24 cellular contexts compared by ENCODE assay signal in genomic region chr9:120697448-120697847, GRCh38. TPM values are rescaled to one million over a fixed set of nuclear protein-coding genes. Genes with fewer than 3 reads are reported as not detected.
DNase-seq lines count a peak whose midpoint lies in the region; ATAC-seq and TF ChIP-seq lines count a peak whose summit lies in the region.
"Had no signal": no experiment of that assay in that cellular context is flagged by ENCODE, and none has a peak within 500 bp of the region (broad histone marks: within the 10 kb centered on the region; RNA-seq: fewer than 3 reads in every experiment).

No MANE protein-coding gene starts in this region.

- H2BK12ac ChIP-seq in mesenchymal stem cell (ENCODE audit: low read length in 2 of 2), result no peak overlapping the region

- H2AFZ ChIP-seq in IMR-90 (replicated peaks; ENCODE audit: low read length, poor library complexity) (no peak overlapping the region), mesenchymal stem cell (ENCODE audit: low read depth, low read length) (no peak overlapping the region)

- no peaks in the 10 kb centered on the region for H3K9me3 Mint-ChIP-seq in brain
- H3K9me3 Mint-ChIP-seq: CD4-positive, alpha-beta T cell had no signal

- no peak for TF ChIP-seq RAD21 in IMR-90 (IDR thresholded peaks at IDR 0.05; ENCODE audit: low read length)

- H2BK15ac ChIP-seq in IMR-90 (ENCODE audit: low read depth, low read length) (no peak overlapping the region; the same call in 2 of the 3 replicates), mesenchymal stem cell (ENCODE audit: low read depth, poor library complexity, severe bottlenecking) (no peak overlapping the region)

- peaks cover 63% of the 10 kb centered on the region for H3K4me1 Mint-ChIP-seq in brain

- 0 out of 2 replicates have a peak overlapping the region, but pooled peaks have one; percentile 0 for H2AK5ac ChIP-seq in IMR-90 (ENCODE audit: low read depth, low read length)
- H2AK5ac ChIP-seq in mesenchymal stem cell (ENCODE audit: low read length, severe bottlenecking), result peak overlapping the region; percentile 78

- intact Hi-C loops in IMR-90 (cut with micrococcal nuclease), result no loop called here

- H3K27me3 Mint-ChIP-seq in brain, result no peaks in the 10 kb centered on the region
- H3K27me3 Mint-ChIP-seq: CD4-positive, alpha-beta T cell had no signal

- H3K18ac ChIP-seq in IMR-90 (ENCODE audit: low read depth, low read length) (no peak overlapping the region; the same call in 1 of the 2 replicates), mesenchymal stem cell (ENCODE audit: low read depth in 1 of 2, low read length in 2 of 2) (no peak overlapping the region)

- H3K79me1 ChIP-seq in IMR-90 (ENCODE audit: low read depth in 1 of 2, low read length in 2 of 2) (peaks cover 7 to 42% of the 10 kb centered on the region in 2 experiments), mesenchymal stem cell (replicated peaks; ENCODE audit: low read length, poor library complexity, severe bottlenecking) (no peaks in the 10 kb centered on the region)

- no TSS peak for BruUV-seq in IMR-90 (replicated peaks; lab: Mats Ljungman, UMichigan)

- POLR2A ChIA-PET in IMR-90 (lab: Charles Lee; ENCODE audit: unreplicated experiment), result no interaction called here

- H3K4ac ChIP-seq in IMR-90 (ENCODE audit: low read depth, low read length) (peak overlapping the region; percentile 1; the same call in 1 of the 2 replicates), mesenchymal stem cell (ENCODE audit: low read depth in 1 of 2, low read length in 2 of 2) (no peak overlapping the region)

- H4K20me1 ChIP-seq in IMR-90 (ENCODE audit: insufficient read depth, low read length), result no peaks in the 10 kb centered on the region; the same call in 1 of the 2 replicates

- peaks cover 6% of the 10 kb centered on the region for H3K9me1 ChIP-seq in IMR-90 (ENCODE audit: insufficient read depth, low read length)

- peak overlapping the region; percentile 59; the same call in 1 of the 2 replicates for H2BK120ac ChIP-seq in IMR-90 (ENCODE audit: low read depth, low read length)
- no peak overlapping the region for H2BK120ac ChIP-seq in mesenchymal stem cell (ENCODE audit: low read depth, low read length)

- H4K5ac ChIP-seq in IMR-90 (ENCODE audit: low read depth, low read length), result no peak overlapping the region

- peak overlapping the region in 2 of 5 experiments; percentile 1 to 6 for H3K4me3 Mint-ChIP-seq in brain
- H3K4me3 Mint-ChIP-seq: CD4-positive, alpha-beta T cell had no signal

- no peak for ATAC-seq in IMR-90 (ENCODE audit: low read depth)
- no peak for ATAC-seq in GM19452 (IDR thresholded peaks at IDR 0.05; ENCODE audit: unreplicated experiment)
- ATAC-seq: HepG2, Right ventricle myocardium inferior had no signal

- peaks cover 15% of the 10 kb centered on the region for H3K4me1 ChIP-seq in IMR-90 (ENCODE audit: control insufficient read depth, insufficient read depth, low read length)
- peaks cover 9% of the 10 kb centered on the region for H3K4me1 ChIP-seq in mesenchymal stem cell (ENCODE audit: control insufficient read depth, insufficient read depth, low read depth, low read length)

- H3K4me3 ChIP-seq in IMR-90 (ENCODE audit: insufficient read depth, low read depth, low read length) (no peak overlapping the region), mesenchymal stem cell (ENCODE audit: insufficient read depth in 1 of 2, low read depth in 1 of 2, low read length in 2 of 2) (no peak overlapping the region)
- H3K4me3 ChIP-seq: SJSA1 had no signal

- H2AK9ac ChIP-seq in IMR-90 (replicated peaks; ENCODE audit: low read depth, low read length, poor library complexity), result no peak overlapping the region

- H3K27ac ChIP-seq in IMR-90 (ENCODE audit: insufficient read depth, low read length) (peak overlapping the region; percentile 24; the same call in 1 of the 2 replicates), mesenchymal stem cell (ENCODE audit: low read length, poor library complexity, severe bottlenecking) (peak overlapping the region; percentile 85)
- H3K27ac ChIP-seq: HL-60, SJSA1 had no signal

- no peak overlapping the region; the same call in 1 of the 2 replicates for H3K14ac ChIP-seq in IMR-90 (replicated peaks; ENCODE audit: low read depth, low read length)
- no peak overlapping the region for H3K14ac ChIP-seq in mesenchymal stem cell (ENCODE audit: low read length in 2 of 2)

- H3K27me3 ChIP-seq in IMR-90 (ENCODE audit: control insufficient read depth, insufficient read depth, low read length), result no peaks in the 10 kb centered on the region
- H3K27me3 ChIP-seq in mesenchymal stem cell (ENCODE audit: control insufficient read depth in 1 of 2, insufficient read depth in 1 of 2, low read length in 2 of 2), result no peaks in the 10 kb centered on the region
- H3K27me3 ChIP-seq: BE2C, SJSA1 had no signal

- H3K23ac ChIP-seq in IMR-90 (ENCODE audit: low read depth, low read length) (0 out of 2 replicates have a peak overlapping the region, but pooled peaks have one; percentile 76), mesenchymal stem cell (ENCODE audit: low read length in 2 of 2) (no peak overlapping the region)

- peaks cover 7% of the 10 kb centered on the region for H3K36me3 Mint-ChIP-seq in brain

- CTCF ChIA-PET in IMR-90 (lab: Yijun Ruan, JAX), result interaction anchor here (0.6 to 1.6 kb wide), 2 partner anchors 9 to 33 kb away, joined by 4 to 5 read pairs; no protein-coding TSS in a partner anchor

- H3K9me3 ChIP-seq in IMR-90 (ENCODE audit: control insufficient read depth, insufficient read depth, low read length) (no peaks in the 10 kb centered on the region), mesenchymal stem cell (ENCODE audit: control insufficient read depth, low read length) (no peaks in the 10 kb centered on the region)
- H3K9me3 ChIP-seq: BE2C, Caco-2, SJSA1 had no signal

- TF ChIP-seq CTCF in IMR-90 (conservative IDR thresholded peaks at IDR 0.05; ENCODE audit: low read depth, low read length) (no peak), brain (conservative IDR thresholded peaks at IDR 0.05) (no peak)

- H3K36me3 ChIP-seq in IMR-90 (ENCODE audit: control insufficient read depth, insufficient read depth, low read length) (no peaks in the 10 kb centered on the region), mesenchymal stem cell (ENCODE audit: control insufficient read depth in 1 of 2, insufficient read depth in 2 of 2, low read depth in 1 of 2, low read length in 2 of 2) (no peaks in the 10 kb centered on the region)
- H3K36me3 ChIP-seq: BE2C, SJSA1 had no signal

- H3K4me2 ChIP-seq in IMR-90 (ENCODE audit: low read depth, low read length) (no peak overlapping the region), mesenchymal stem cell (ENCODE audit: low read length, poor library complexity, severe bottlenecking) (no peak overlapping the region)

- no peak overlapping the region for H3K9ac ChIP-seq in IMR-90 (ENCODE audit: low read depth, low read length)
- no peak overlapping the region for H3K9ac ChIP-seq in mesenchymal stem cell (ENCODE audit: low read length)

- peak overlapping the region in 3 of 5 experiments; percentile 0 to 28 (median 5) for H3K27ac Mint-ChIP-seq in brain
- H3K27ac Mint-ChIP-seq: CD4-positive, alpha-beta T cell had no signal

- peak overlapping the region; percentile 40 for H2BK5ac ChIP-seq in IMR-90 (ENCODE audit: low read depth, low read length, poor library complexity, severe bottlenecking)
- no peak overlapping the region for H2BK5ac ChIP-seq in mesenchymal stem cell (ENCODE audit: low read depth, low read length, poor library complexity, severe bottlenecking)

- TF ChIP-seq POLR2A in IMR-90 (IDR thresholded peaks at IDR 0.05; ENCODE audit: low read depth, low read length), result no peak

- H2BK20ac ChIP-seq in IMR-90 (ENCODE audit: low read depth, low read length), result peak overlapping the region; percentile 21

- 50% methylated on average over 1 of the region's 2 CpGs; no CpG with 5 or more reads in 1 of the 2 experiments for WGBS in IMR-90 (ENCODE audit: extremely low coverage in 2 of 2, insufficient read length in 1 of 2), 2 experiments
- WGBS in mesenchymal stem cell, result 93% methylated on average over 1 of the region's 2 CpGs

- H3K56ac ChIP-seq in IMR-90 (ENCODE audit: extremely low read depth, insufficient read depth, low read length), result no peak overlapping the region

- in situ Hi-C loops in IMR-90 (cut with MboI; ENCODE audit: low sequenced_read_pairs), result no loop called here

- no peak for DNase-seq in IMR-90
- no peak for DNase-seq in mesenchymal stem cell
- DNase-seq in superior temporal gyrus (ENCODE audit: extremely low spot score), result peak; percentile 61
- no peak for DNase-seq in ecto neural progenitor cell (ENCODE audit: low spot score)
- DNase-seq in NCI-H526 treated with DMSO at 0.1 percent for 48 hours (lab: John Stamatoyannopoulos, UW), result no peak
- DNase-seq: BE2C; Caco-2; CD4-positive, alpha-beta T cell; DMS 273 treated with DMSO at 0.1 percent for 48 hours; DMS79 treated with DMSO at 0.1 percent for 48 hours; H7; KG1; NCI-H1092 treated with DMSO at 0.1 percent for 48 hours; NCI-H146; NCI-H2029; NCI-H2171; NCI-H345; NCI-H524 had no signal

- H4K8ac ChIP-seq in IMR-90 (ENCODE audit: low read depth in 2 of 2, low read length in 2 of 2) (no peak overlapping the region), mesenchymal stem cell (ENCODE audit: low read length) (no peak overlapping the region)

- dilution Hi-C loops in IMR-90 (cut with HindIII; ENCODE audit: low sequenced_read_pairs, unreplicated experiment), result no loop called here

- H4K91ac ChIP-seq in IMR-90 (ENCODE audit: insufficient read depth, low read depth, low read length), result no peak overlapping the region
- no peak overlapping the region for H4K91ac ChIP-seq in mesenchymal stem cell (ENCODE audit: low read length)

TF ChIP-seq in IMR-90, 13 proteins besides CTCF, POLR2A, EP300 and RAD21 (continues in another document):
- TF ChIP-seq MAFK (IDR thresholded peaks at IDR 0.05; ENCODE audit: low read depth, low read length) (no peak), CHD1 (IDR thresholded peaks at IDR 0.05; ENCODE audit: low read depth, low read length) (no peak), FOS (IDR thresholded peaks at IDR 0.05; ENCODE audit: low read depth, low read length) (no peak)
- TF ChIP-seq, protein P1, sequence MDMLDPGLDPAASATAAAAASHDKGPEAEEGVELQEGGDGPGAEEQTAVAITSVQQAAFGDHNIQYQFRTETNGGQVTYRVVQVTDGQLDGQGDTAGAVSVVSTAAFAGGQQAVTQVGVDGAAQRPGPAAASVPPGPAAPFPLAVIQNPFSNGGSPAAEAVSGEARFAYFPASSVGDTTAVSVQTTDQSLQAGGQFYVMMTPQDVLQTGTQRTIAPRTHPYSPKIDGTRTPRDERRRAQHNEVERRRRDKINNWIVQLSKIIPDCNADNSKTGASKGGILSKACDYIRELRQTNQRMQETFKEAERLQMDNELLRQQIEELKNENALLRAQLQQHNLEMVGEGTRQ (IDR thresholded peaks at IDR 0.05; ENCODE audit: low read depth, low read length), result no peak

RNA-seq across cellular contexts. Expression of gene MEGF9, which starts 16.8 kb away (rescaled TPM):
- total RNA-seq in IMR-90 (2012; rRNA removed), result 3.4 and 4.7 TPM in 2 replicates
- polyA plus RNA-seq in IMR-90 (2012; rRNA removed) (3.0 and 3.4 TPM in 2 replicates), brain (ENCODE audit: insufficient read depth, low read depth, low replicate concordance) (31.7 TPM)
- polyA plus RNA-seq in IMR-90 (2012; cell fraction: cytosol; rRNA removed), result 1.4 and 1.7 TPM in 2 replicates
- polyA plus RNA-seq in IMR-90 (2012; cell fraction: nucleus; rRNA removed; ENCODE audit: low replicate concordance), result 0.83 and 3.0 TPM in 2 replicates
- polyA plus RNA-seq in mesenchymal stem cell (2013, experiment 1 of 2), result 8.8 TPM
- 9.1 TPM for polyA plus RNA-seq in mesenchymal stem cell (2013, experiment 2 of 2)
